In genomic region chr1:26281091-26281958, GRCh38 we compare ENCODE assay signal across 10 cellular contexts. TPM values are rescaled to one million over a fixed set of nuclear protein-coding genes. Genes with fewer than 3 reads are reported as not detected.
A peak's percentile ranks its signal among the peaks of the same experiment; 100 is the strongest.
DNase-seq lines count a peak whose midpoint lies in the region; ATAC-seq and TF ChIP-seq lines count a peak whose summit lies in the region.
"Had no signal": no experiment of that assay in that cellular context is flagged by ENCODE, and none has a peak within 500 bp of the region (broad histone marks: within the 10 kb centered on the region; RNA-seq: fewer than 3 reads in every experiment).

No MANE protein-coding gene starts in this region.

- H3K4me1 Mint-ChIP-seq in MCF 10A (ENCODE audit: insufficient read depth, unreplicated experiment) = peaks cover 71% of the 10 kb centered on the region

- H3K9ac ChIP-seq in HUES6 (ENCODE audit: low read length) (no peak overlapping the region), mucosa of rectum (ENCODE audit: low read depth in 1 of 2, low read length in 2 of 2) (peak overlapping the region; percentile 41 to 97)

- no peak for DNase-seq in AG09309 (ENCODE audit: low read depth)
- DNase-seq in MCF 10A (ENCODE audit: unreplicated experiment) = no peak
- DNase-seq in ureter (ENCODE audit: low spot score) = no peak
- no peak for DNase-seq in effector CD4-positive, alpha-beta T cell
- no peak for DNase-seq in NCI-H146 treated with DMSO at 0.1 percent for 48 hours (lab: John Stamatoyannopoulos, UW; ENCODE audit: unreplicated experiment)
- DNase-seq: cortex of kidney, NCI-H2029 treated with DMSO at 0.1 percent for 48 hours had no signal

- H3K27me3 ChIP-seq in HUES6 (ENCODE audit: control insufficient read depth, insufficient read depth, low read length) = no peaks in the 10 kb centered on the region
- H3K27me3 ChIP-seq in mucosa of rectum (ENCODE audit: control insufficient read depth in 2 of 2, insufficient read depth in 2 of 2, low read length in 2 of 2) = no peaks in the 10 kb centered on the region

- BruUV-seq in MCF 10A (replicated peaks; lab: Mats Ljungman, UMichigan) = TSS peak; percentile 94

- H3K4me1 ChIP-seq in HUES6 (ENCODE audit: control insufficient read depth, insufficient read depth, low read length) = peaks cover 43% of the 10 kb centered on the region
- peaks cover 70 to 74% of the 10 kb centered on the region in 2 donors for H3K4me1 ChIP-seq in mucosa of rectum (ENCODE audit: control insufficient read depth in 2 of 2, insufficient read depth in 2 of 2, low read length in 2 of 2)

- H3K36me3 Mint-ChIP-seq in MCF 10A (ENCODE audit: insufficient read depth, unreplicated experiment) = peaks cover 31% of the 10 kb centered on the region

- no peak for TF ChIP-seq CTCF in AG09309 (IDR thresholded peaks at IDR 0.05; ENCODE audit: control insufficient read depth, insufficient read depth, low read depth, low read length, missing control alignments)
- TF ChIP-seq CTCF in MCF 10A (IDR thresholded peaks at IDR 0.05; ENCODE audit: unreplicated experiment) = no peak

- H3K4me3 ChIP-seq in AG09309 (ENCODE audit: control insufficient read depth, low read depth, low read length) (peak overlapping the region; percentile 88), HUES6 (ENCODE audit: low read depth, low read length) (peak overlapping the region; percentile 19; the same call in 1 of the 2 replicates), mucosa of rectum (ENCODE audit: low read length in 2 of 2) (peak overlapping the region; percentile 75 to 82)

- H3K27ac ChIP-seq in HUES6 (ENCODE audit: low read depth, low read length) (no peak overlapping the region), mucosa of rectum (ENCODE audit: low read depth in 2 of 2, low read length in 2 of 2) (peak overlapping the region; percentile 94 to 98)

- H3K4me3 Mint-ChIP-seq in MCF 10A (ENCODE audit: unreplicated experiment) = peak overlapping the region; percentile 89

- H3K36me3 ChIP-seq in HUES6 (ENCODE audit: control insufficient read depth, insufficient read depth, low read length) = peaks cover 24% of the 10 kb centered on the region
- H3K36me3 ChIP-seq in mucosa of rectum (ENCODE audit: control insufficient read depth in 2 of 2, insufficient read depth in 2 of 2, low read length in 2 of 2) = peaks cover 11 to 12% of the 10 kb centered on the region in 2 donors

- POLR2A ChIA-PET in MCF 10A (lab: Yijun Ruan, JAX) = interaction anchor here (0.5 to 8.9 kb wide), 6 partner anchors 8 to 144 kb away, joined by 3 to 83 read pairs (median 9); partner anchors contain the start of genes CEP85, UBXN11 and ZNF593

- no peak for ATAC-seq in HG02678 (IDR thresholded peaks at IDR 0.05; ENCODE audit: unreplicated experiment)

- CTCF ChIA-PET in MCF 10A (lab: Yijun Ruan, JAX) = interaction anchor here (0.6 to 1.0 kb wide), 3 partner anchors 48 to 111 kb away, joined by 3 to 5 read pairs (median 4); no protein-coding TSS in a partner anchor

- no peaks in the 10 kb centered on the region for H3K9me3 Mint-ChIP-seq in MCF 10A (ENCODE audit: unreplicated experiment)

- H3K9me3 ChIP-seq in HUES6 (ENCODE audit: control insufficient read depth, insufficient read depth, low read depth, low read length) (no peaks in the 10 kb centered on the region), mucosa of rectum (ENCODE audit: control insufficient read depth in 2 of 2, low read length in 2 of 2) (no peaks in the 10 kb centered on the region)

- no peaks in the 10 kb centered on the region for H3K27me3 Mint-ChIP-seq in MCF 10A (ENCODE audit: insufficient read depth, unreplicated experiment)

- H3K27ac Mint-ChIP-seq in MCF 10A (ENCODE audit: low read depth, unreplicated experiment) = peak overlapping the region; percentile 89

- intact Hi-C loops in MCF 10A (cut with micrococcal nuclease) = no loop called here

RNA-seq across cellular contexts. Expression of gene SH3BGRL3, which starts 1.4 kb away (rescaled TPM):
- total RNA-seq in MCF 10A (2022) = 133 and 170 TPM in 2 replicates
- 145 TPM for total RNA-seq in ureter

RNA-seq across cellular contexts. Expression of gene UBXN11, which starts 25.1 kb away (rescaled TPM):
- 17.7 and 20.3 TPM in 2 replicates for total RNA-seq in MCF 10A (2022)
- 30.3 TPM for total RNA-seq in ureter

RNA-seq across cellular contexts. Expression of gene CD52, which starts 36.4 kb away (rescaled TPM):
- total RNA-seq in MCF 10A (2022) = not detected in 2 replicates
- total RNA-seq in ureter = 9.8 TPM

RNA-seq across cellular contexts. Expression of gene CEP85, which starts 47.3 kb away (rescaled TPM):
- total RNA-seq in MCF 10A (2022) (11.1 and 12.2 TPM in 2 replicates), ureter (13.1 TPM)

Comparison
In these comparisons a context has a peak if more than half of its experiments do, and no peak if none do; other contexts are left out.
1. H3K4me3 ChIP-seq: peak in every context shown above with its lines; median percentile 88 in AG09309; 78 in mucosa of rectum; 19 in HUES6.
2. RNA of gene CD52, which starts 36.4 kb away (total RNA-seq): 9.8 TPM in ureter (single experiment); not detected in MCF 10A; every median in the first group is over 10 times any median in the second.